8 cellular contexts compared by ENCODE assay signal in genomic region chr16:2467301-2468141, GRCh38. TPM values are rescaled to one million over a fixed set of nuclear protein-coding genes. Genes with fewer than 3 reads are reported as not detected.
DNase-seq lines count a peak whose midpoint lies in the region; ATAC-seq and TF ChIP-seq lines count a peak whose summit lies in the region.

No MANE protein-coding gene starts in this region.

- DNase-seq in AG20443 (ENCODE audit: low spot score), result peak; percentile 93
- DNase-seq in NCI-H2196 (lab: John Stamatoyannopoulos, UW; ENCODE audit: unreplicated experiment), result peak; percentile 94
- peak; percentile 87 for DNase-seq in right atrium auricular region (ENCODE audit: low spot score)
- DNase-seq in COLO829 (ENCODE audit: low spot score), result no peak

- TF ChIP-seq CTCF in right atrium auricular region (IDR thresholded peaks at IDR 0.05), result no peak

- H3K9ac ChIP-seq in rectal smooth muscle tissue (ENCODE audit: low read length), result no peak overlapping the region

- no peaks in the 10 kb centered on the region for H3K36me3 ChIP-seq in right atrium auricular region
- no peaks in the 10 kb centered on the region for H3K36me3 ChIP-seq in rectal smooth muscle tissue (ENCODE audit: control insufficient read depth, insufficient read depth, low read length)

- H3K27ac ChIP-seq in angular gyrus (ENCODE audit: low read depth, low read length) (peak overlapping the region; percentile 76), right atrium auricular region (peak overlapping the region; percentile 66 to 72), rectal smooth muscle tissue (ENCODE audit: low read depth, low read length) (no peak overlapping the region)

- no peaks in the 10 kb centered on the region for H3K9me3 ChIP-seq in right atrium auricular region

- H3K4me3 ChIP-seq in right atrium auricular region (peak overlapping the region; percentile 51 to 64), rectal smooth muscle tissue (ENCODE audit: low read length) (peak overlapping the region; percentile 53)

- H3K4me1 ChIP-seq in right atrium auricular region (peaks cover 0 to 52% of the 10 kb centered on the region in 2 donors), rectal smooth muscle tissue (ENCODE audit: control insufficient read depth, insufficient read depth, low read length) (peaks cover 2% of the 10 kb centered on the region)

- H3K27me3 ChIP-seq in right atrium auricular region, result peaks cover 2 to 6% of the 10 kb centered on the region in 2 donors
- H3K27me3 ChIP-seq in rectal smooth muscle tissue (ENCODE audit: control insufficient read depth, insufficient read depth, low read length), result peaks cover 21% of the 10 kb centered on the region

- ATAC-seq in HG02870 (IDR thresholded peaks at IDR 0.05; ENCODE audit: unreplicated experiment), result no peak

- TF ChIP-seq POLR2A in GM18526 (IDR thresholded peaks at IDR 0.05; ENCODE audit: extremely low read depth, insufficient read length), result peak; percentile 36

RNA-seq across cellular contexts. Expression of gene NTN3, which starts 3.6 kb away (rescaled TPM):
- total RNA-seq in right atrium auricular region, result under 1 TPM; 0.22 to 0.51 TPM

RNA-seq across cellular contexts. Expression of gene TBC1D24, which starts 7.4 kb away (rescaled TPM):
- total RNA-seq in right atrium auricular region, result 10 to 100 TPM in 1 of 2 donors, 1 to 10 TPM in 1; 9.6 to 10.5 TPM

RNA-seq across cellular contexts. Expression of gene TEDC2, which starts 7.6 kb away (rescaled TPM):
- total RNA-seq in right atrium auricular region, result 1 to 10 TPM in 1 of 2 donors, under 1 TPM in 1; 0.63 to 4.1 TPM

RNA-seq across cellular contexts. Expression of gene CCNF, which starts 38.3 kb away (rescaled TPM):
- 1 to 10 TPM; 1.4 to 1.7 TPM for total RNA-seq in right atrium auricular region

RNA-seq across cellular contexts. Expression of gene ATP6V0C, which starts 46.2 kb away (rescaled TPM):
- total RNA-seq in right atrium auricular region, result 100 to 1,000 TPM in 1 of 2 donors, 10 to 100 TPM in 1; 63.7 to 107 TPM
